8 cellular contexts compared by ENCODE assay signal in genomic region chr14:91873476-91874265, GRCh38. TPM values are rescaled to one million over a fixed set of nuclear protein-coding genes. Genes with fewer than 3 reads are reported as not detected.
A peak's percentile ranks its signal among the peaks of the same experiment; 100 is the strongest.
DNase-seq lines count a peak whose midpoint lies in the region; ATAC-seq and TF ChIP-seq lines count a peak whose summit lies in the region.

No MANE protein-coding gene starts in this region.

- peak; percentile 79 for ATAC-seq in GM21576 (IDR thresholded peaks at IDR 0.05; ENCODE audit: unreplicated experiment)

- DNase-seq in GM12864 (ENCODE audit: low read depth) (peak; percentile 72), M059J (ENCODE audit: low read depth) (peak; percentile 29), myocyte (ENCODE audit: low read depth) (peak; percentile 51), medulla oblongata (ENCODE audit: extremely low spot score) (no peak), NCI-H2081 treated with DMSO at 0.1 percent for 48 hours (lab: John Stamatoyannopoulos, UW) (no peak), NCI-H524 treated with DMSO at 0.1 percent for 48 hours (lab: John Stamatoyannopoulos, UW) (no peak)
- DNase-seq in activated T-helper 1 cell treated with anti-CD3 and anti-CD28 coated beads, Interleukin-2, amount 50 U/mL, for 16 hours (ENCODE audit: low read depth in 1 of 2, low spot score in 1 of 2): peak; percentile 58 to 61

- no peak overlapping the region for H3K4me3 ChIP-seq in GM12864 (ENCODE audit: low read depth, low read length)

- no peak for TF ChIP-seq CTCF in GM12864 (IDR thresholded peaks at IDR 0.05; ENCODE audit: low read depth, low read length, missing control alignments)

RNA-seq across cellular contexts. Expression of gene TC2N, which starts 6.3 kb away (rescaled TPM):
- total RNA-seq in M059J (2014; rRNA removed; shearing (Covaris generic)): not detected in 2 replicates
- not detected in 2 replicates for total RNA-seq in myocyte
- polyA plus RNA-seq in myocyte (2012): not detected

Comparison
In these comparisons a context has a peak if more than half of its experiments do, and no peak if none do; other contexts are left out.
1. DNase-seq: peak in GM12864 (single experiment), M059J (single experiment), activated T-helper 1 cell treated with anti-CD3 and anti-CD28 coated beads, Interleukin-2, amount 50 U/mL, for 16 hours (2 of 2) and myocyte (single experiment); none in medulla oblongata (single experiment), NCI-H2081 treated with DMSO at 0.1 percent for 48 hours (single experiment) and NCI-H524 treated with DMSO at 0.1 percent for 48 hours (single experiment).